1 cellular context compared by ENCODE assay signal in genomic region chr6:14040042-14040441, GRCh38.
TF ChIP-seq lines count a peak whose summit lies in the region.

No MANE protein-coding gene starts in this region.

TF ChIP-seq in GM23338, 12 proteins besides CTCF, POLR2A, EP300 and RAD21 (continued from another document):
- no peak for TF ChIP-seq ZNF331 (CRISPR knock-in tag; IDR thresholded peaks at IDR 0.05; ENCODE audit: low read depth)
TF ChIP-seq in GM23338: peak in this region for 0.
